1 cellular context compared by ENCODE assay signal in the genomic region with DNA sequence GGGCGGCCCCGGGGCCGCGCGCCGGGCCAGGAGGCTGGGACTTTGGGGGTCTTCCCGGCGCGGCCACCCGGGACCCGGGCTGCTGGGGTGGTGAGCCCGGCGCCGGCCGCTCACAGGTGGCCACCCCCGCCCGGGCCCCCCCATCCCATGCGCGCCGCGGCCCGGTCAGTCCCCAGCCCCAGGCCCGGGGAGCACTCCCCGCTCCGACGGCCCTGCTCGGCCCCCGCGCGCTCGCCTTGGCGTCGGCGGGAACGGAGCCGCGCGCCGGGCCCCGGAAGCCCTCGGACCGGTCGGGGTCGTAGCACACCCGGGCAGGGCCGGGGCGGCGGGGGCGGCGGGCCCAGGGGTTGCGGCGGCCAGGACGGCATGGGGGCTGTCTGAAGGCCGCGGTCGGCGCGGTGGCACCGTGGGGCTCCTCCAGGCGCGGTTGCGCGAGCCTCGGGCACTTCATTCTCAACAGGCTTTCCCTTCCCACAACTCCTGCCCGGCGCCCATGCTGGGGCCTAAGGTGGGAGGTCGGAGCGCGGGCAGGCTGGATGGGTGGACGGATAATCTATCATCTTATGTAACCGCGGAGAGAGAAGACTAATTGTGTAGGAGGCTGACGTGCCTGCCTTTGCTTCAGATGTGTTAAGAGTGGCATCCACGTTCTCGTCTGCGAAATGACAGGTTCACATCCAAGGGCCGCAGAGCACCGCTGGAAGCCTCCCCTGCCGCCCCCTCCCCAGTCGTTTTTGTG.
TF ChIP-seq lines count a peak whose summit lies in the region.

No MANE protein-coding gene starts in this region.

TF ChIP-seq in HepG2, 621 proteins besides CTCF, POLR2A, EP300 and RAD21 (continued from another document and continues in another):
- TF ChIP-seq JUNB (CRISPR knock-in tag; IDR thresholded peaks at IDR 0.05; ENCODE audit: borderline replicate concordance), result no peak
- TF ChIP-seq MED8 (CRISPR knock-in tag; IDR thresholded peaks at IDR 0.05; ENCODE audit: insufficient replicate concordance), result no peak
- TF ChIP-seq, protein P1, sequence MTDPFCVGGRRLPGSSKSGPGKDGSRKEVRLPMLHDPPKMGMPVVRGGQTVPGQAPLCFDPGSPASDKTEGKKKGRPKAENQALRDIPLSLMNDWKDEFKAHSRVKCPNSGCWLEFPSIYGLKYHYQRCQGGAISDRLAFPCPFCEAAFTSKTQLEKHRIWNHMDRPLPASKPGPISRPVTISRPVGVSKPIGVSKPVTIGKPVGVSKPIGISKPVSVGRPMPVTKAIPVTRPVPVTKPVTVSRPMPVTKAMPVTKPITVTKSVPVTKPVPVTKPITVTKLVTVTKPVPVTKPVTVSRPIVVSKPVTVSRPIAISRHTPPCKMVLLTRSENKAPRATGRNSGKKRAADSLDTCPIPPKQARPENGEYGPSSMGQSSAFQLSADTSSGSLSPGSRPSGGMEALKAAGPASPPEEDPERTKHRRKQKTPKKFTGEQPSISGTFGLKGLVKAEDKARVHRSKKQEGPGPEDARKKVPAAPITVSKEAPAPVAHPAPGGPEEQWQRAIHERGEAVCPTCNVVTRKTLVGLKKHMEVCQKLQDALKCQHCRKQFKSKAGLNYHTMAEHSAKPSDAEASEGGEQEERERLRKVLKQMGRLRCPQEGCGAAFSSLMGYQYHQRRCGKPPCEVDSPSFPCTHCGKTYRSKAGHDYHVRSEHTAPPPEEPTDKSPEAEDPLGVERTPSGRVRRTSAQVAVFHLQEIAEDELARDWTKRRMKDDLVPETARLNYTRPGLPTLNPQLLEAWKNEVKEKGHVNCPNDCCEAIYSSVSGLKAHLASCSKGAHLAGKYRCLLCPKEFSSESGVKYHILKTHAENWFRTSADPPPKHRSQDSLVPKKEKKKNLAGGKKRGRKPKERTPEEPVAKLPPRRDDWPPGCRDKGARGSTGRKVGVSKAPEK (CRISPR knock-in tag; IDR thresholded peaks at IDR 0.05; ENCODE audit: borderline replicate concordance), result no peak
- no peak for TF ChIP-seq ZFP36L2 (CRISPR knock-in tag; IDR thresholded peaks at IDR 0.05)
- TF ChIP-seq, protein P2, sequence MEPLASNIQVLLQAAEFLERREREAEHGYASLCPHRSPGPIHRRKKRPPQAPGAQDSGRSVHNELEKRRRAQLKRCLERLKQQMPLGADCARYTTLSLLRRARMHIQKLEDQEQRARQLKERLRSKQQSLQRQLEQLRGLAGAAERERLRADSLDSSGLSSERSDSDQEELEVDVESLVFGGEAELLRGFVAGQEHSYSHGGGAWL (CRISPR knock-in tag; IDR thresholded peaks at IDR 0.05), result no peak
- no peak for TF ChIP-seq HNRNPUL1 (IDR thresholded peaks at IDR 0.05; ENCODE audit: low read depth, low read length)
- TF ChIP-seq ZNF468 (CRISPR knock-in tag; IDR thresholded peaks at IDR 0.05), result no peak
- no peak for TF ChIP-seq TEAD3 (CRISPR knock-in tag; optimal IDR thresholded peaks at IDR 0.05; ENCODE audit: borderline replicate concordance)
- no peak for TF ChIP-seq ZNF225 (CRISPR knock-in tag; IDR thresholded peaks at IDR 0.05)
- TF ChIP-seq ZMYM3 (CRISPR knock-in tag; IDR thresholded peaks at IDR 0.05), result no peak
- TF ChIP-seq ZNF883 (CRISPR knock-in tag; IDR thresholded peaks at IDR 0.05; ENCODE audit: not compliant biosample characterization), result peak; percentile 4
- no peak for TF ChIP-seq ZFP82 (CRISPR knock-in tag; IDR thresholded peaks at IDR 0.05; ENCODE audit: borderline replicate concordance)
- TF ChIP-seq FOSL2 (CRISPR knock-in tag; IDR thresholded peaks at IDR 0.05), result no peak
- TF ChIP-seq AGO1 (IDR thresholded peaks at IDR 0.05; ENCODE audit: low read depth, low read length, poor library complexity, severe bottlenecking), result peak; percentile 75
- TF ChIP-seq ZBTB38 (CRISPR knock-in tag; IDR thresholded peaks at IDR 0.05), result no peak
- TF ChIP-seq ZNF672 (CRISPR knock-in tag; IDR thresholded peaks at IDR 0.05), result no peak
- no peak for TF ChIP-seq TEAD2 (CRISPR knock-in tag; IDR thresholded peaks at IDR 0.05)
- TF ChIP-seq ZNF484 (CRISPR knock-in tag; IDR thresholded peaks at IDR 0.05; ENCODE audit: borderline replicate concordance, low read depth), result no peak
- no peak for TF ChIP-seq KLF13 (CRISPR knock-in tag; IDR thresholded peaks at IDR 0.05)
- TF ChIP-seq, protein P3, sequence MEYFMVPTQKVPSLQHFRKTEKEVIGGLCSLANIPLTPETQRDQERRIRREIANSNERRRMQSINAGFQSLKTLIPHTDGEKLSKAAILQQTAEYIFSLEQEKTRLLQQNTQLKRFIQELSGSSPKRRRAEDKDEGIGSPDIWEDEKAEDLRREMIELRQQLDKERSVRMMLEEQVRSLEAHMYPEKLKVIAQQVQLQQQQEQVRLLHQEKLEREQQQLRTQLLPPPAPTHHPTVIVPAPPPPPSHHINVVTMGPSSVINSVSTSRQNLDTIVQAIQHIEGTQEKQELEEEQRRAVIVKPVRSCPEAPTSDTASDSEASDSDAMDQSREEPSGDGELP (IDR thresholded peaks at IDR 0.05; ENCODE audit: borderline replicate concordance, low read depth), result no peak
- TF ChIP-seq SAP130 (CRISPR knock-in tag; IDR thresholded peaks at IDR 0.05; ENCODE audit: low read depth), result peak; percentile 70
- no peak for TF ChIP-seq MXI1 (IDR thresholded peaks at IDR 0.05; ENCODE audit: borderline replicate concordance, low read depth, low read length)
- no peak for TF ChIP-seq KDM1A (CRISPR knock-in tag; IDR thresholded peaks at IDR 0.05)
- TF ChIP-seq, protein P4, sequence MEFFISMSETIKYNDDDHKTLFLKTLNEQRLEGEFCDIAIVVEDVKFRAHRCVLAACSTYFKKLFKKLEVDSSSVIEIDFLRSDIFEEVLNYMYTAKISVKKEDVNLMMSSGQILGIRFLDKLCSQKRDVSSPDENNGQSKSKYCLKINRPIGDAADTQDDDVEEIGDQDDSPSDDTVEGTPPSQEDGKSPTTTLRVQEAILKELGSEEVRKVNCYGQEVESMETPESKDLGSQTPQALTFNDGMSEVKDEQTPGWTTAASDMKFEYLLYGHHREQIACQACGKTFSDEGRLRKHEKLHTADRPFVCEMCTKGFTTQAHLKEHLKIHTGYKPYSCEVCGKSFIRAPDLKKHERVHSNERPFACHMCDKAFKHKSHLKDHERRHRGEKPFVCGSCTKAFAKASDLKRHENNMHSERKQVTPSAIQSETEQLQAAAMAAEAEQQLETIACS (CRISPR knock-in tag; IDR thresholded peaks at IDR 0.05), result peak; percentile 39; the same call in 1 of the 2 replicates
- TF ChIP-seq FOXJ3 (CRISPR knock-in tag; IDR thresholded peaks at IDR 0.05; ENCODE audit: borderline replicate concordance), result no peak
- TF ChIP-seq CENPX (CRISPR knock-in tag; IDR thresholded peaks at IDR 0.05), result no peak
- TF ChIP-seq HNRNPL (IDR thresholded peaks at IDR 0.05; ENCODE audit: low read depth, low read length), result no peak
- no peak for TF ChIP-seq SATB2 (CRISPR knock-in tag; IDR thresholded peaks at IDR 0.05)
- no peak; the same call in none of the 2 replicates for TF ChIP-seq ARNT2 (CRISPR knock-in tag; IDR thresholded peaks at IDR 0.05; ENCODE audit: low read depth)
- TF ChIP-seq HOXA3 (CRISPR knock-in tag; IDR thresholded peaks at IDR 0.05), result no peak
- no peak for TF ChIP-seq ZNF7 (CRISPR knock-in tag; IDR thresholded peaks at IDR 0.05)
- no peak for TF ChIP-seq FOXP1 (IDR thresholded peaks at IDR 0.05)
- no peak for TF ChIP-seq FOXP1 (CRISPR knock-in tag; IDR thresholded peaks at IDR 0.05)
- TF ChIP-seq TAF1 (CRISPR knock-in tag; IDR thresholded peaks at IDR 0.05), result no peak
- TF ChIP-seq, protein P5, sequence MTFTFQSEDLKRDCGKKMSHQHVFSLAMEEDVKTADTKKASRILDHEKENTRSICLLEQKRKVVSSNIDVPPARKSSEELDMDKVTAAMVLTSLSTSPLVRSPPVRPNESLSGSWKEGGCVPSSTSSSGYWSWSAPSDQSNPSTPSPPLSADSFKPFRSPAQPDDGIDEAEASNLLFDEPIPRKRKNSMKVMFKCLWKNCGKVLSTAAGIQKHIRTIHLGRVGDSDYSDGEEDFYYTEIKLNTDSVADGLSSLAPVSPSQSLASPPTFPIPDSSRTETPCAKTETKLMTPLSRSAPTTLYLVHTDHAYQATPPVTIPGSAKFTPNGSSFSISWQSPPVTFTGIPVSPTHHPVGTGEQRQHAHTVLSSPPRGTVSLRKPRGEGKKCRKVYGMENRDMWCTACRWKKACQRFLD (CRISPR knock-in tag; IDR thresholded peaks at IDR 0.05; ENCODE audit: borderline replicate concordance), result no peak
- TF ChIP-seq, protein P6, sequence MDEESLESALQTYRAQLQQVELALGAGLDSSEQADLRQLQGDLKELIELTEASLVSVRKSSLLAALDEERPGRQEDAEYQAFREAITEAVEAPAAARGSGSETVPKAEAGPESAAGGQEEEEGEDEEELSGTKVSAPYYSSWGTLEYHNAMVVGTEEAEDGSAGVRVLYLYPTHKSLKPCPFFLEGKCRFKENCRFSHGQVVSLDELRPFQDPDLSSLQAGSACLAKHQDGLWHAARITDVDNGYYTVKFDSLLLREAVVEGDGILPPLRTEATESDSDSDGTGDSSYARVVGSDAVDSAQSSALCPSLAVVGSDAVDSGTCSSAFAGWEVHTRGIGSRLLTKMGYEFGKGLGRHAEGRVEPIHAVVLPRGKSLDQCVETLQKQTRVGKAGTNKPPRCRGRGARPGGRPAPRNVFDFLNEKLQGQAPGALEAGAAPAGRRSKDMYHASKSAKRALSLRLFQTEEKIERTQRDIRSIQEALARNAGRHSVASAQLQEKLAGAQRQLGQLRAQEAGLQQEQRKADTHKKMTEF (CRISPR knock-in tag; IDR thresholded peaks at IDR 0.05), result no peak
- no peak for TF ChIP-seq FOXC1 (CRISPR knock-in tag; IDR thresholded peaks at IDR 0.05; ENCODE audit: borderline replicate concordance)
- no peak for TF ChIP-seq DMAP1 (CRISPR knock-in tag; IDR thresholded peaks at IDR 0.05)
- TF ChIP-seq, protein P7, sequence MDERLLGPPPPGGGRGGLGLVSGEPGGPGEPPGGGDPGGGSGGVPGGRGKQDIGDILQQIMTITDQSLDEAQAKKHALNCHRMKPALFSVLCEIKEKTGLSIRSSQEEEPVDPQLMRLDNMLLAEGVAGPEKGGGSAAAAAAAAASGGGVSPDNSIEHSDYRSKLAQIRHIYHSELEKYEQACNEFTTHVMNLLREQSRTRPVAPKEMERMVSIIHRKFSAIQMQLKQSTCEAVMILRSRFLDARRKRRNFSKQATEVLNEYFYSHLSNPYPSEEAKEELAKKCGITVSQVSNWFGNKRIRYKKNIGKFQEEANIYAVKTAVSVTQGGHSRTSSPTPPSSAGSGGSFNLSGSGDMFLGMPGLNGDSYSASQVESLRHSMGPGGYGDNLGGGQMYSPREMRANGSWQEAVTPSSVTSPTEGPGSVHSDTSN (CRISPR knock-in tag; IDR thresholded peaks at IDR 0.05), result no peak
- TF ChIP-seq, protein P8, sequence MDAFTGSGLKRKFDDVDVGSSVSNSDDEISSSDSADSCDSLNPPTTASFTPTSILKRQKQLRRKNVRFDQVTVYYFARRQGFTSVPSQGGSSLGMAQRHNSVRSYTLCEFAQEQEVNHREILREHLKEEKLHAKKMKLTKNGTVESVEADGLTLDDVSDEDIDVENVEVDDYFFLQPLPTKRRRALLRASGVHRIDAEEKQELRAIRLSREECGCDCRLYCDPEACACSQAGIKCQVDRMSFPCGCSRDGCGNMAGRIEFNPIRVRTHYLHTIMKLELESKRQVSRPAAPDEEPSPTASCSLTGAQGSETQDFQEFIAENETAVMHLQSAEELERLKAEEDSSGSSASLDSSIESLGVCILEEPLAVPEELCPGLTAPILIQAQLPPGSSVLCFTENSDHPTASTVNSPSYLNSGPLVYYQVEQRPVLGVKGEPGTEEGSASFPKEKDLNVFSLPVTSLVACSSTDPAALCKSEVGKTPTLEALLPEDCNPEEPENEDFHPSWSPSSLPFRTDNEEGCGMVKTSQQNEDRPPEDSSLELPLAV (CRISPR knock-in tag; conservative IDR thresholded peaks at IDR 0.05; ENCODE audit: low read depth), result no peak
- no peak for TF ChIP-seq POGZ (CRISPR knock-in tag; IDR thresholded peaks at IDR 0.05)
- no peak for TF ChIP-seq KLF15 (CRISPR knock-in tag; IDR thresholded peaks at IDR 0.05; ENCODE audit: borderline replicate concordance)
- TF ChIP-seq, protein P9, sequence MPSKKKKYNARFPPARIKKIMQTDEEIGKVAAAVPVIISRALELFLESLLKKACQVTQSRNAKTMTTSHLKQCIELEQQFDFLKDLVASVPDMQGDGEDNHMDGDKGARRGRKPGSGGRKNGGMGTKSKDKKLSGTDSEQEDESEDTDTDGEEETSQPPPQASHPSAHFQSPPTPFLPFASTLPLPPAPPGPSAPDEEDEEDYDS (CRISPR knock-in tag; IDR thresholded peaks at IDR 0.05), result no peak
- TF ChIP-seq FIP1L1 (IDR thresholded peaks at IDR 0.05; ENCODE audit: borderline replicate concordance, insufficient read depth, low read depth, low read length), result no peak
- TF ChIP-seq ZNF382 (CRISPR knock-in tag; IDR thresholded peaks at IDR 0.05; ENCODE audit: borderline replicate concordance), result no peak
- no peak for TF ChIP-seq ZFP37 (CRISPR knock-in tag; IDR thresholded peaks at IDR 0.05; ENCODE audit: borderline replicate concordance)
- TF ChIP-seq, protein P10, sequence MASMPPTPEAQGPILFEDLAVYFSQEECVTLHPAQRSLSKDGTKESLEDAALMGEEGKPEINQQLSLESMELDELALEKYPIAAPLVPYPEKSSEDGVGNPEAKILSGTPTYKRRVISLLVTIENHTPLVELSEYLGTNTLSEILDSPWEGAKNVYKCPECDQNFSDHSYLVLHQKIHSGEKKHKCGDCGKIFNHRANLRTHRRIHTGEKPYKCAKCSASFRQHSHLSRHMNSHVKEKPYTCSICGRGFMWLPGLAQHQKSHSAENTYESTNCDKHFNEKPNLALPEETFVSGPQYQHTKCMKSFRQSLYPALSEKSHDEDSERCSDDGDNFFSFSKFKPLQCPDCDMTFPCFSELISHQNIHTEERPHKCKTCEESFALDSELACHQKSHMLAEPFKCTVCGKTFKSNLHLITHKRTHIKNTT (CRISPR knock-in tag; IDR thresholded peaks at IDR 0.05), result no peak
- no peak for TF ChIP-seq ZNF75D (CRISPR knock-in tag; IDR thresholded peaks at IDR 0.05; ENCODE audit: borderline replicate concordance)
- TF ChIP-seq, protein P11, sequence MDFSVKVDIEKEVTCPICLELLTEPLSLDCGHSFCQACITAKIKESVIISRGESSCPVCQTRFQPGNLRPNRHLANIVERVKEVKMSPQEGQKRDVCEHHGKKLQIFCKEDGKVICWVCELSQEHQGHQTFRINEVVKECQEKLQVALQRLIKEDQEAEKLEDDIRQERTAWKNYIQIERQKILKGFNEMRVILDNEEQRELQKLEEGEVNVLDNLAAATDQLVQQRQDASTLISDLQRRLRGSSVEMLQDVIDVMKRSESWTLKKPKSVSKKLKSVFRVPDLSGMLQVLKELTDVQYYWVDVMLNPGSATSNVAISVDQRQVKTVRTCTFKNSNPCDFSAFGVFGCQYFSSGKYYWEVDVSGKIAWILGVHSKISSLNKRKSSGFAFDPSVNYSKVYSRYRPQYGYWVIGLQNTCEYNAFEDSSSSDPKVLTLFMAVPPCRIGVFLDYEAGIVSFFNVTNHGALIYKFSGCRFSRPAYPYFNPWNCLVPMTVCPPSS (IDR thresholded peaks at IDR 0.05), result no peak
- no peak for TF ChIP-seq JARID2 (CRISPR knock-in tag; IDR thresholded peaks at IDR 0.05; ENCODE audit: insufficient replicate concordance)
- TF ChIP-seq ZNF292 (CRISPR knock-in tag; IDR thresholded peaks at IDR 0.05; ENCODE audit: borderline replicate concordance, low read depth), result no peak
- TF ChIP-seq CEBPG (CRISPR knock-in tag; IDR thresholded peaks at IDR 0.05), result no peak
- TF ChIP-seq, protein P12, sequence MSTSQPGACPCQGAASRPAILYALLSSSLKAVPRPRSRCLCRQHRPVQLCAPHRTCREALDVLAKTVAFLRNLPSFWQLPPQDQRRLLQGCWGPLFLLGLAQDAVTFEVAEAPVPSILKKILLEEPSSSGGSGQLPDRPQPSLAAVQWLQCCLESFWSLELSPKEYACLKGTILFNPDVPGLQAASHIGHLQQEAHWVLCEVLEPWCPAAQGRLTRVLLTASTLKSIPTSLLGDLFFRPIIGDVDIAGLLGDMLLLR (CRISPR knock-in tag; IDR thresholded peaks at IDR 0.05), result no peak
